Comparison of ENCODE assay signal across 8 cellular contexts in genomic region chr1:61724721-61725694, GRCh38. TPM values are rescaled to one million over a fixed set of nuclear protein-coding genes. Genes with fewer than 3 reads are reported as not detected.
A peak's percentile ranks its signal among the peaks of the same experiment; 100 is the strongest.
DNase-seq lines count a peak whose midpoint lies in the region; ATAC-seq, FAIRE-seq and TF ChIP-seq lines count a peak whose summit lies in the region.

TSS of gene TM2D1 (minus strand) at chr1:61725141. CDS start at chr1:61725120, 21 bp downstream.

- FAIRE-seq in kidney (lab: Jason Lieb, UNC), result no peak

- peak within 1 kb of the TSS; percentile 76 for H3K4me3 ChIP-seq in AG09309 (ENCODE audit: control insufficient read depth, low read depth, low read length)
- H3K4me3 ChIP-seq in kidney (ENCODE audit: low read length in 2 of 2), result peak within 1 kb of the TSS; percentile 98 to 100

- peak; percentile 99 for ATAC-seq in GM19025 (IDR thresholded peaks at IDR 0.05; ENCODE audit: low read depth, unreplicated experiment)
- peak; percentile 100 for ATAC-seq in HG03342 (IDR thresholded peaks at IDR 0.05; ENCODE audit: unreplicated experiment)

- TF ChIP-seq CTCF in AG09309 (IDR thresholded peaks at IDR 0.05; ENCODE audit: control insufficient read depth, insufficient read depth, low read depth, low read length, missing control alignments), result no peak
- TF ChIP-seq CTCF in kidney (IDR thresholded peaks at IDR 0.05; ENCODE audit: borderline replicate concordance, extremely low read depth, insufficient read depth), result no peak

- DNase-seq in AG09309 (ENCODE audit: low read depth) (peak; percentile 42), NCI-H446 (lab: John Stamatoyannopoulos, UW) (peak; percentile 93 to 96), cerebellar nuclear complex (lab: John Stamatoyannopoulos, UW) (peak; percentile 39 to 75), kidney (peak; percentile 96)
- DNase-seq in activated CD4-positive, CD25-positive, alpha-beta regulatory T cell treated with anti-CD3 and anti-CD28 coated beads, Interleukin-2, amount 50 U/mL, for 72 hours, result peak; percentile 87
- peak; percentile 91 for DNase-seq in stimulated activated CD4-positive, alpha-beta T cell treated with anti-CD3 and anti-CD28 coated beads, Interleukin-15, amount 100 ng/mL, for 24 hours

- H3K9ac ChIP-seq in kidney (ENCODE audit: low read length in 2 of 2), result peak within 1 kb of the TSS; percentile 88 to 100

- H3K4me1 ChIP-seq in kidney (ENCODE audit: control insufficient read depth in 1 of 2, insufficient read depth in 1 of 2, low read depth in 1 of 2, low read length in 2 of 2), result peaks cover 0 to 4% of the 10 kb centered on the region in 2 donors

- no peaks in the 10 kb centered on the region for H3K9me3 ChIP-seq in kidney (ENCODE audit: control insufficient read depth in 1 of 2, low read length in 2 of 2)

- no peaks in the 10 kb centered on the region for H3K36me3 ChIP-seq in kidney (ENCODE audit: control insufficient read depth in 1 of 2, insufficient read depth in 2 of 2, low read length in 2 of 2)

- H3K27ac ChIP-seq in kidney (ENCODE audit: low read depth in 2 of 2, low read length in 2 of 2), result peak within 1 kb of the TSS; percentile 85 to 89

- intact Hi-C loops in kidney (cut with DNase I), result no loop called here

RNA-seq across cellular contexts. Expression of gene TM2D1, which starts in this region (rescaled TPM):
- total RNA-seq in kidney, result 52.6 TPM
- 49.6 TPM for polyA plus RNA-seq in kidney (ENCODE audit: insufficient read depth, low read depth, low replicate concordance)

Comparison
In these comparisons a context has a peak if more than half of its experiments do, and no peak if none do; other contexts are left out.
1. Peak in every context shown above with its lines: DNase-seq, ATAC-seq, H3K4me3 ChIP-seq and H3K27ac ChIP-seq.
2. DNase-seq: peak in every context shown above with its lines; median percentile 96 in kidney; 94 in NCI-H446; 91 in stimulated activated CD4-positive, alpha-beta T cell treated with anti-CD3 and anti-CD28 coated beads, Interleukin-15, amount 100 ng/mL, for 24 hours; 87 in activated CD4-positive, CD25-positive, alpha-beta regulatory T cell treated with anti-CD3 and anti-CD28 coated beads, Interleukin-2, amount 50 U/mL, for 72 hours; 57 in cerebellar nuclear complex; 42 in AG09309.